8 cellular contexts compared by ENCODE assay signal in genomic region chr7:152025077-152025936, GRCh38. TPM values are rescaled to one million over a fixed set of nuclear protein-coding genes. Genes with fewer than 3 reads are reported as not detected.
A peak's percentile ranks its signal among the peaks of the same experiment; 100 is the strongest.
DNase-seq lines count a peak whose midpoint lies in the region; ATAC-seq, FAIRE-seq and TF ChIP-seq lines count a peak whose summit lies in the region.

TSS of gene GALNT11 (plus strand) at chr7:152025674. CDS start at chr7:152094228, 68,554 bp downstream.

- peak; percentile 8 to 52 for TF ChIP-seq CTCF in endothelial cell of umbilical vein (IDR thresholded peaks at IDR 0.05; ENCODE audit: extremely low read depth in 1 of 2, insufficient read depth in 1 of 2, low read depth in 1 of 2, low read length in 2 of 2)

- peak within 1 kb of the TSS; percentile 85 for H3K27ac ChIP-seq in CD8-positive, alpha-beta memory T cell (ENCODE audit: low read depth, low read length)
- peak within 1 kb of the TSS; percentile 27 for H3K27ac ChIP-seq in endothelial cell of umbilical vein (ENCODE audit: insufficient read depth, low read depth, low read length)

- H3K36me3 ChIP-seq in CD8-positive, alpha-beta memory T cell (ENCODE audit: insufficient read depth, low read length), result no peaks in the 10 kb centered on the region
- no peaks in the 10 kb centered on the region for H3K36me3 ChIP-seq in endothelial cell of umbilical vein (ENCODE audit: control insufficient read depth in 2 of 2, extremely low read depth in 1 of 2, insufficient read depth in 2 of 2, low read length in 2 of 2)

- H3K36me3 Mint-ChIP-seq in CD8-positive, alpha-beta memory T cell, result peaks cover 0 to 30% (median 2%) of the 10 kb centered on the region in 3 donors

- H3K4me2 ChIP-seq in endothelial cell of umbilical vein (ENCODE audit: insufficient read depth, low read length), result peak within 1 kb of the TSS; percentile 90

- intact Hi-C loops in endothelial cell of umbilical vein (cut with micrococcal nuclease), result loop anchor here (1.0 to 5.0 kb wide), 3 partner anchors 107 to 148 kb away; partner anchors contain the start of gene PRKAG2

- ATAC-seq in GM19397 (IDR thresholded peaks at IDR 0.05; ENCODE audit: unreplicated experiment) (peak; percentile 91), HG03565 (IDR thresholded peaks at IDR 0.05; ENCODE audit: unreplicated experiment) (peak; percentile 92)

- H3K4me3 ChIP-seq in CD8-positive, alpha-beta memory T cell (ENCODE audit: low read length), result peak within 1 kb of the TSS; percentile 81
- H3K4me3 ChIP-seq in endothelial cell of umbilical vein (replicated peaks in 1 of 3; ENCODE audit: insufficient read depth in 1 of 3, low read depth in 1 of 3, low read length in 3 of 3) (peak within 1 kb of the TSS; percentile 76 to 80 (median 76)), mononuclear cell (ENCODE audit: low read length) (peak within 1 kb of the TSS; percentile 71)

- peak within 1 kb of the TSS; percentile 57 for H3K9ac ChIP-seq in endothelial cell of umbilical vein (replicated peaks; ENCODE audit: extremely low read depth, insufficient read depth, low read length)

- no peaks in the 10 kb centered on the region for H3K9me3 ChIP-seq in CD8-positive, alpha-beta memory T cell (ENCODE audit: low read length)
- no peaks in the 10 kb centered on the region for H3K9me3 ChIP-seq in endothelial cell of umbilical vein (replicated peaks; ENCODE audit: control insufficient read depth, insufficient read depth, low read length)
- no peaks in the 10 kb centered on the region for H3K9me3 ChIP-seq in mononuclear cell (ENCODE audit: low read depth, low read length)

- peak within 1 kb of the TSS; percentile 87 to 97 (median 90) for H3K4me3 Mint-ChIP-seq in CD8-positive, alpha-beta memory T cell

- no peaks in the 10 kb centered on the region for H3K27me3 ChIP-seq in CD8-positive, alpha-beta memory T cell (ENCODE audit: insufficient read depth, low read length, poor library complexity, severe bottlenecking)
- H3K27me3 ChIP-seq in endothelial cell of umbilical vein (ENCODE audit: control insufficient read depth in 2 of 2, insufficient read depth in 2 of 2, low read length in 2 of 2), result peaks cover 0 to 2% of the 10 kb centered on the region in 2 experiments
- H3K27me3 ChIP-seq in mononuclear cell (ENCODE audit: insufficient read depth, low read length), result no peaks in the 10 kb centered on the region

- peak; percentile 85 to 92 (median 91) for DNase-seq in CD8-positive, alpha-beta memory T cell
- DNase-seq in NOMO-1 treated with dmso at 0.1 percent for 144 hours (lab: John Stamatoyannopoulos, UW; ENCODE audit: unreplicated experiment) (peak; percentile 50), activated T-cell treated with anti-CD3 and anti-CD28 coated beads for 1 hour (ENCODE audit: low read depth) (peak; percentile 79), endothelial cell of umbilical vein (ENCODE audit: low read depth, low spot score) (peak; percentile 84)
- peak; percentile 78 to 81 for DNase-seq in stimulated activated CD8-positive, alpha-beta memory T cell treated with anti-CD3 and anti-CD28 coated beads, Interleukin-2, amount 100 ng/mL, for 48 hours (ENCODE audit: low read depth in 2 of 2)

- TF ChIP-seq POLR2A in endothelial cell of umbilical vein (IDR thresholded peaks at IDR 0.05; ENCODE audit: low read depth, low read length), result peak; percentile 91

- H2AFZ ChIP-seq in endothelial cell of umbilical vein (ENCODE audit: low read depth, low read length), result peak within 1 kb of the TSS; percentile 91

- no peaks in the 10 kb centered on the region for H4K20me1 ChIP-seq in endothelial cell of umbilical vein (replicated peaks; ENCODE audit: control insufficient read depth, extremely low read depth, insufficient read depth, low read length)

- H3K4me1 ChIP-seq in CD8-positive, alpha-beta memory T cell (ENCODE audit: insufficient read depth, low read length), result peaks cover 30% of the 10 kb centered on the region
- H3K4me1 ChIP-seq in endothelial cell of umbilical vein (ENCODE audit: control insufficient read depth, extremely low read depth, insufficient read depth, low read length), result peaks cover 6% of the 10 kb centered on the region
- H3K4me1 ChIP-seq in mononuclear cell (ENCODE audit: insufficient read depth, low read length), result peaks cover 23% of the 10 kb centered on the region

- peak within 1 kb of the TSS; percentile 86 to 100 (median 97) for H3K27ac Mint-ChIP-seq in CD8-positive, alpha-beta memory T cell

- BruUV-seq in endothelial cell of umbilical vein (replicated peaks; lab: Mats Ljungman, UMichigan), result TSS peak; percentile 95

- peaks cover 0 to 4% of the 10 kb centered on the region in 2 donors for H3K27me3 Mint-ChIP-seq in CD8-positive, alpha-beta memory T cell

- dilution Hi-C loops in endothelial cell of umbilical vein (cut with MboI; ENCODE audit: extremely low pct_ligation_motif_present, low sequenced_read_pairs), result no loop called here

- peaks cover 37 to 49% (median 43%) of the 10 kb centered on the region in 3 donors for H3K4me1 Mint-ChIP-seq in CD8-positive, alpha-beta memory T cell

- POLR2A ChIA-PET in CD8-positive, alpha-beta memory T cell (lab: Charles Lee), result no interaction called here
- POLR2A ChIA-PET in endothelial cell of umbilical vein (lab: Charles Lee), result no interaction called here

- peak; percentile 62 for FAIRE-seq in endothelial cell of umbilical vein (lab: Jason Lieb, UNC)

- CTCF ChIA-PET in CD8-positive, alpha-beta memory T cell (lab: Charles Lee), result interaction anchor here (1.0 kb wide), 1 partner anchor 28 kb away, joined by 3 read pairs; no protein-coding TSS in a partner anchor
- CTCF ChIA-PET in endothelial cell of umbilical vein (lab: Charles Lee), result interaction anchor here (0.6 to 1.4 kb wide), 6 partner anchors 9 to 243 kb away, joined by 3 to 4 read pairs (median 3); no protein-coding TSS in a partner anchor

- peaks cover 3% of the 10 kb centered on the region for H3K79me2 ChIP-seq in endothelial cell of umbilical vein (ENCODE audit: control insufficient read depth, insufficient read depth, low read length)

- peaks cover 0 to 3% (median 0%) of the 10 kb centered on the region in 5 donors for H3K9me3 Mint-ChIP-seq in CD8-positive, alpha-beta memory T cell

- H3K9me1 ChIP-seq in endothelial cell of umbilical vein (replicated peaks; ENCODE audit: control insufficient read depth, extremely low read depth, insufficient read depth, low read length), result no peaks in the 10 kb centered on the region

TF ChIP-seq in endothelial cell of umbilical vein, 7 proteins besides CTCF, POLR2A, EP300 and RAD21:
- TF ChIP-seq POLR2AphosphoS5 (IDR thresholded peaks at IDR 0.05; ENCODE audit: insufficient read depth, low read depth, low read length) (peak; percentile 79), GATA2 (IDR thresholded peaks at IDR 0.05; ENCODE audit: insufficient read depth, insufficient read length, low read depth, low read length) (no peak)

RNA-seq across cellular contexts. Expression of gene GALNT11, which starts in this region (rescaled TPM):
- 10 to 100 TPM; 20.3 to 21.5 TPM for total RNA-seq in CD8-positive, alpha-beta memory T cell
- polyA plus RNA-seq in CD8-positive, alpha-beta memory T cell, result 65.3 TPM
- total RNA-seq in endothelial cell of umbilical vein (27.6 and 27.7 TPM in 2 replicates), mononuclear cell (30.9 TPM)
- 28.0 and 36.5 TPM in 2 replicates for polyA plus RNA-seq in endothelial cell of umbilical vein
- polyA plus RNA-seq in endothelial cell of umbilical vein (2011; cell fraction: cytosol; rRNA removed), result 30.7 and 31.6 TPM in 2 replicates
- polyA plus RNA-seq in endothelial cell of umbilical vein (2011; cell fraction: nucleus; rRNA removed), result 39.9 and 46.6 TPM in 2 replicates
- polyA plus RNA-seq in endothelial cell of umbilical vein (2012), result 21.9 and 25.1 TPM in 2 replicates
- polyA minus RNA-seq in endothelial cell of umbilical vein, result 29.2 and 29.6 TPM in 2 replicates
- 11.3 TPM for polyA minus RNA-seq in endothelial cell of umbilical vein (2011; cell fraction: cytosol; rRNA and poly(A)+ RNA removed)
- 22.7 and 30.4 TPM in 2 replicates for polyA minus RNA-seq in endothelial cell of umbilical vein (2011; cell fraction: nucleus; rRNA and poly(A)+ RNA removed)

Comparison
In these comparisons a context has a peak if more than half of its experiments do, and no peak if none do; other contexts are left out.
1. Peak in every context shown above with its lines: DNase-seq, ATAC-seq, H3K4me3 ChIP-seq and H3K27ac ChIP-seq.